Comparison of ENCODE assay signal across 1 cellular context in the genomic region with DNA sequence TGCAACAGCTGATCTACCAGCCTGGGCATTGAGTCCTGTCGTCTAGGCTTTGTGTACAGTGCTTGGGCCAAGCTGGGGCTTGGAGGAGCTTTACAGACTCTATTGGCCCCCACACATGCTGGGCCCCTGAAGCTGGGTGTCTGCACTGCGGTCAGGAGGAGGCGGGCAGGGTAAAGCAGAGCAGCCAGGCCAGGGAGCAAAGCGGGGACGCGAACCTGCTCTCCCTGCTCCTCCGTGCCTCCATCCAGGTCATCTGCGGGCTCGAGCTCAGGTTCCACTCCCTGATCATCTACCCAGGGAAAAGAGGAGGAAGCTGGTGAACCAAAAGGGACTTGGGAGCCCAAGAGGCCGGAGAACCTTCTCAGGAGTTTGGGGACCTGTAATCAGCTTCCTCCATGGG.
TF ChIP-seq lines count a peak whose summit lies in the region.

No MANE protein-coding gene starts in this region.

TF ChIP-seq in H1, 55 proteins besides CTCF, POLR2A, EP300 and RAD21:
- TF ChIP-seq SAP30 (IDR thresholded peaks at IDR 0.05; ENCODE audit: insufficient read depth, insufficient replicate concordance, low read length) (no peak), PHF8 (conservative IDR thresholded peaks at IDR 0.05; ENCODE audit: low read depth, low read length) (no peak), FOSL1 (IDR thresholded peaks at IDR 0.05; ENCODE audit: insufficient read depth, low read depth, low read length) (no peak), SP4 (IDR thresholded peaks at IDR 0.05; ENCODE audit: low read length) (no peak), TBP (IDR thresholded peaks at IDR 0.05; ENCODE audit: low read depth, low read length) (no peak), ZNF274 (IDR thresholded peaks at IDR 0.05; ENCODE audit: borderline replicate concordance, extremely low read depth, low read length) (no peak), POU5F1 (IDR thresholded peaks at IDR 0.05; ENCODE audit: low read depth, low read length) (no peak), TAF7 (optimal IDR thresholded peaks at IDR 0.05; ENCODE audit: borderline replicate concordance, low read depth, low read length) (no peak), SIN3A (conservative IDR thresholded peaks at IDR 0.05 in 1 of 2, IDR thresholded peaks at IDR 0.05 in 1 of 2; ENCODE audit: low read depth in 1 of 2, low read length in 2 of 2) (no peak), BCL11A (IDR thresholded peaks at IDR 0.05; ENCODE audit: low read depth in 2 of 2, low read length in 2 of 2) (no peak), NANOG (IDR thresholded peaks at IDR 0.05; ENCODE audit: insufficient read depth, low read depth, low read length, poor library complexity, severe bottlenecking) (no peak), KDM1A (IDR thresholded peaks at IDR 0.05; ENCODE audit: borderline replicate concordance, low read length) (no peak), CREB1 (IDR thresholded peaks at IDR 0.05) (no peak), SIX5 (IDR thresholded peaks at IDR 0.05; ENCODE audit: low read depth, low read length) (no peak), CHD1 (IDR thresholded peaks at IDR 0.05; ENCODE audit: low read depth, low read length) (no peak)
- TF ChIP-seq, protein P1, sequence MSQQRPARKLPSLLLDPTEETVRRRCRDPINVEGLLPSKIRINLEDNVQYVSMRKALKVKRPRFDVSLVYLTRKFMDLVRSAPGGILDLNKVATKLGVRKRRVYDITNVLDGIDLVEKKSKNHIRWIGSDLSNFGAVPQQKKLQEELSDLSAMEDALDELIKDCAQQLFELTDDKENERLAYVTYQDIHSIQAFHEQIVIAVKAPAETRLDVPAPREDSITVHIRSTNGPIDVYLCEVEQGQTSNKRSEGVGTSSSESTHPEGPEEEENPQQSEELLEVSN (IDR thresholded peaks at IDR 0.05) = no peak
- TF ChIP-seq, protein P2, sequence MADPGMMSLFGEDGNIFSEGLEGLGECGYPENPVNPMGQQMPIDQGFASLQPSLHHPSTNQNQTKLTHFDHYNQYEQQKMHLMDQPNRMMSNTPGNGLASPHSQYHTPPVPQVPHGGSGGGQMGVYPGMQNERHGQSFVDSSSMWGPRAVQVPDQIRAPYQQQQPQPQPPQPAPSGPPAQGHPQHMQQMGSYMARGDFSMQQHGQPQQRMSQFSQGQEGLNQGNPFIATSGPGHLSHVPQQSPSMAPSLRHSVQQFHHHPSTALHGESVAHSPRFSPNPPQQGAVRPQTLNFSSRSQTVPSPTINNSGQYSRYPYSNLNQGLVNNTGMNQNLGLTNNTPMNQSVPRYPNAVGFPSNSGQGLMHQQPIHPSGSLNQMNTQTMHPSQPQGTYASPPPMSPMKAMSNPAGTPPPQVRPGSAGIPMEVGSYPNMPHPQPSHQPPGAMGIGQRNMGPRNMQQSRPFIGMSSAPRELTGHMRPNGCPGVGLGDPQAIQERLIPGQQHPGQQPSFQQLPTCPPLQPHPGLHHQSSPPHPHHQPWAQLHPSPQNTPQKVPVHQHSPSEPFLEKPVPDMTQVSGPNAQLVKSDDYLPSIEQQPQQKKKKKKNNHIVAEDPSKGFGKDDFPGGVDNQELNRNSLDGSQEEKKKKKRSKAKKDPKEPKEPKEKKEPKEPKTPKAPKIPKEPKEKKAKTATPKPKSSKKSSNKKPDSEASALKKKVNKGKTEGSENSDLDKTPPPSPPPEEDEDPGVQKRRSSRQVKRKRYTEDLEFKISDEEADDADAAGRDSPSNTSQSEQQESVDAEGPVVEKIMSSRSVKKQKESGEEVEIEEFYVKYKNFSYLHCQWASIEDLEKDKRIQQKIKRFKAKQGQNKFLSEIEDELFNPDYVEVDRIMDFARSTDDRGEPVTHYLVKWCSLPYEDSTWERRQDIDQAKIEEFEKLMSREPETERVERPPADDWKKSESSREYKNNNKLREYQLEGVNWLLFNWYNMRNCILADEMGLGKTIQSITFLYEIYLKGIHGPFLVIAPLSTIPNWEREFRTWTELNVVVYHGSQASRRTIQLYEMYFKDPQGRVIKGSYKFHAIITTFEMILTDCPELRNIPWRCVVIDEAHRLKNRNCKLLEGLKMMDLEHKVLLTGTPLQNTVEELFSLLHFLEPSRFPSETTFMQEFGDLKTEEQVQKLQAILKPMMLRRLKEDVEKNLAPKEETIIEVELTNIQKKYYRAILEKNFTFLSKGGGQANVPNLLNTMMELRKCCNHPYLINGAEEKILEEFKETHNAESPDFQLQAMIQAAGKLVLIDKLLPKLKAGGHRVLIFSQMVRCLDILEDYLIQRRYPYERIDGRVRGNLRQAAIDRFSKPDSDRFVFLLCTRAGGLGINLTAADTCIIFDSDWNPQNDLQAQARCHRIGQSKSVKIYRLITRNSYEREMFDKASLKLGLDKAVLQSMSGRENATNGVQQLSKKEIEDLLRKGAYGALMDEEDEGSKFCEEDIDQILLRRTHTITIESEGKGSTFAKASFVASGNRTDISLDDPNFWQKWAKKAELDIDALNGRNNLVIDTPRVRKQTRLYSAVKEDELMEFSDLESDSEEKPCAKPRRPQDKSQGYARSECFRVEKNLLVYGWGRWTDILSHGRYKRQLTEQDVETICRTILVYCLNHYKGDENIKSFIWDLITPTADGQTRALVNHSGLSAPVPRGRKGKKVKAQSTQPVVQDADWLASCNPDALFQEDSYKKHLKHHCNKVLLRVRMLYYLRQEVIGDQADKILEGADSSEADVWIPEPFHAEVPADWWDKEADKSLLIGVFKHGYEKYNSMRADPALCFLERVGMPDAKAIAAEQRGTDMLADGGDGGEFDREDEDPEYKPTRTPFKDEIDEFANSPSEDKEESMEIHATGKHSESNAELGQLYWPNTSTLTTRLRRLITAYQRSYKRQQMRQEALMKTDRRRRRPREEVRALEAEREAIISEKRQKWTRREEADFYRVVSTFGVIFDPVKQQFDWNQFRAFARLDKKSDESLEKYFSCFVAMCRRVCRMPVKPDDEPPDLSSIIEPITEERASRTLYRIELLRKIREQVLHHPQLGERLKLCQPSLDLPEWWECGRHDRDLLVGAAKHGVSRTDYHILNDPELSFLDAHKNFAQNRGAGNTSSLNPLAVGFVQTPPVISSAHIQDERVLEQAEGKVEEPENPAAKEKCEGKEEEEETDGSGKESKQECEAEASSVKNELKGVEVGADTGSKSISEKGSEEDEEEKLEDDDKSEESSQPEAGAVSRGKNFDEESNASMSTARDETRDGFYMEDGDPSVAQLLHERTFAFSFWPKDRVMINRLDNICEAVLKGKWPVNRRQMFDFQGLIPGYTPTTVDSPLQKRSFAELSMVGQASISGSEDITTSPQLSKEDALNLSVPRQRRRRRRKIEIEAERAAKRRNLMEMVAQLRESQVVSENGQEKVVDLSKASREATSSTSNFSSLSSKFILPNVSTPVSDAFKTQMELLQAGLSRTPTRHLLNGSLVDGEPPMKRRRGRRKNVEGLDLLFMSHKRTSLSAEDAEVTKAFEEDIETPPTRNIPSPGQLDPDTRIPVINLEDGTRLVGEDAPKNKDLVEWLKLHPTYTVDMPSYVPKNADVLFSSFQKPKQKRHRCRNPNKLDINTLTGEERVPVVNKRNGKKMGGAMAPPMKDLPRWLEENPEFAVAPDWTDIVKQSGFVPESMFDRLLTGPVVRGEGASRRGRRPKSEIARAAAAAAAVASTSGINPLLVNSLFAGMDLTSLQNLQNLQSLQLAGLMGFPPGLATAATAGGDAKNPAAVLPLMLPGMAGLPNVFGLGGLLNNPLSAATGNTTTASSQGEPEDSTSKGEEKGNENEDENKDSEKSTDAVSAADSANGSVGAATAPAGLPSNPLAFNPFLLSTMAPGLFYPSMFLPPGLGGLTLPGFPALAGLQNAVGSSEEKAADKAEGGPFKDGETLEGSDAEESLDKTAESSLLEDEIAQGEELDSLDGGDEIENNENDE (IDR thresholded peaks at IDR 0.05; ENCODE audit: insufficient replicate concordance, low read length) = no peak
